ENCODE assay signal across 20 cellular contexts in the genomic region with DNA sequence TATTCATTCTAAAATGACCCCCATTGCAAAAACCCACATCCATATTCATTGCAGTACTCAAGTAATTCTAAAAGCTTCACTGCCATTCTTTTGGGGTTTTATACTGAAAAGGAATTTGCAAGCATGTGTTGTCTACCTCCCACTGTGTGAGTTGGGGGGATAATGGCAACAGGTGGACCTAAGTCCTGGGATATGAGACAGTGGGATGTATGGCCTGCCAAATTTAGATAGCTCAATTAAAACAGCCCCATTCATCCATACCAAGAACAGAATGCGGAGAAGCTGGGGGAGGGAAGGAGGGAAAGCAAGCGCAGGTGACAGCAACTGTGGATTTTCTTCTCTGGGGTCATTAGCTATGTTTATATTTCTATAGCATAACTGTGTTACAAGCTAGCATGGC.
DNase-seq lines count a peak whose midpoint lies in the region; ATAC-seq and TF ChIP-seq lines count a peak whose summit lies in the region.
"Had no signal": no experiment of that assay in that cellular context is flagged by ENCODE, and none has a peak within 500 bp of the region (broad histone marks: within the 10 kb centered on the region; RNA-seq: fewer than 3 reads in every experiment).

No MANE protein-coding gene starts in this region.

- H3K4me3 Mint-ChIP-seq in WTC11 (peak overlapping the region; percentile 19), nephron (peak overlapping the region in 1 of 3 experiments; percentile 10)
- no peak overlapping the region for H3K4me3 Mint-ChIP-seq in activated CD4-positive, alpha-beta T cell treated with anti-CD3 and anti-CD28 coated beads for 36 hours
- H3K4me3 Mint-ChIP-seq: CD4-positive, alpha-beta T cell; HFFc6 had no signal

- peak; percentile 18 for DNase-seq in DMS 273 (lab: John Stamatoyannopoulos, UW; ENCODE audit: unreplicated experiment)
- no peak for DNase-seq in DMS 273 treated with DMSO at 0.1 percent for 48 hours (lab: John Stamatoyannopoulos, UW)
- no peak for DNase-seq in WTC11 (ENCODE audit: low spot score)
- no peak for DNase-seq in activated CD4-positive, alpha-beta T cell treated with anti-CD3 and anti-CD28 coated beads for 36 hours
- no peak for DNase-seq in NCI-H526 treated with DMSO at 0.1 percent for 48 hours (lab: John Stamatoyannopoulos, UW)
- DNase-seq: BE2C; CD4-positive, alpha-beta T cell; DND-41; GOT3; HFFc6; NCI-H1417 treated with DMSO at 0.1 percent for 48 hours; NCI-H2029 treated with DMSO at 0.1 percent for 48 hours; NCI-H446 treated with DMSO at 0.1 percent for 48 hours; PC-9; SW 1271 had no signal

- no peaks in the 10 kb centered on the region for H3K27me3 ChIP-seq in HUES48 (ENCODE audit: control insufficient read depth, insufficient read depth, low read length)
- H3K27me3 ChIP-seq: BE2C, SJSA1 had no signal

- TF ChIP-seq CTCF in WTC11 (IDR thresholded peaks at IDR 0.05) (no peak), nephron (IDR thresholded peaks at IDR 0.05; ENCODE audit: unreplicated experiment in 3 of 3) (no peak)

- H3K9me3 Mint-ChIP-seq in WTC11: peaks cover 14% of the 10 kb centered on the region
- H3K9me3 Mint-ChIP-seq in nephron: peaks cover 2% of the 10 kb centered on the region
- H3K9me3 Mint-ChIP-seq in activated CD4-positive, alpha-beta T cell treated with anti-CD3 and anti-CD28 coated beads for 36 hours (ENCODE audit: low read depth): peaks cover 2% of the 10 kb centered on the region
- H3K9me3 Mint-ChIP-seq: CD4-positive, alpha-beta T cell had no signal

- H3K4me1 Mint-ChIP-seq in WTC11 (peaks cover 39% of the 10 kb centered on the region), nephron (peaks cover 53% of the 10 kb centered on the region)
- H3K4me1 Mint-ChIP-seq in activated CD4-positive, alpha-beta T cell treated with anti-CD3 and anti-CD28 coated beads for 36 hours: peaks cover 9% of the 10 kb centered on the region

- H3K27ac Mint-ChIP-seq in WTC11 (peak overlapping the region; percentile 60; the same call in 1 of the 2 replicates), nephron (peak overlapping the region; percentile 52 to 75 (median 71))
- H3K27ac Mint-ChIP-seq in activated CD4-positive, alpha-beta T cell treated with anti-CD3 and anti-CD28 coated beads for 36 hours: no peak overlapping the region
- H3K27ac Mint-ChIP-seq: HFFc6 had no signal

- intact Hi-C loops in activated CD4-positive, alpha-beta T cell treated with anti-CD3 and anti-CD28 coated beads for 36 hours (cut with DNase I, micrococcal nuclease): no loop called here

- POLR2A ChIA-PET in WTC11 (lab: Charles Lee): no interaction called here
- POLR2A ChIA-PET in activated CD4-positive, alpha-beta T cell treated with anti-CD3 and anti-CD28 coated beads for 36 hours (lab: Charles Lee): no interaction called here

- no peak overlapping the region for H3K4me3 ChIP-seq in HUES48 (ENCODE audit: low read depth, low read length)
- H3K4me3 ChIP-seq: PC-9, SJSA1 had no signal

- peak overlapping the region; percentile 62 for H3K27ac ChIP-seq in HUES48 (ENCODE audit: low read depth, low read length)
- H3K27ac ChIP-seq: 22Rv1, PC-9, SJSA1 had no signal

- H3K4me1 ChIP-seq in HUES48 (ENCODE audit: control insufficient read depth, insufficient read depth, low read length): peaks cover 34% of the 10 kb centered on the region
- H3K4me1 ChIP-seq: BE2C, SJSA1 had no signal

- CTCF ChIA-PET in WTC11 (lab: Charles Lee): interaction anchor here (0.6 to 1.7 kb wide), 2 partner anchors 174 to 460 kb away, joined by 3 to 7 read pairs; no protein-coding TSS in a partner anchor
- CTCF ChIA-PET in activated CD4-positive, alpha-beta T cell treated with anti-CD3 and anti-CD28 coated beads for 36 hours (lab: Charles Lee): no interaction called here

- H3K27me3 Mint-ChIP-seq in WTC11 (ENCODE audit: low read depth) (no peaks in the 10 kb centered on the region), nephron (ENCODE audit: low read depth) (peaks cover 5% of the 10 kb centered on the region)
- H3K27me3 Mint-ChIP-seq in activated CD4-positive, alpha-beta T cell treated with anti-CD3 and anti-CD28 coated beads for 36 hours: no peaks in the 10 kb centered on the region
- H3K27me3 Mint-ChIP-seq: CD4-positive, alpha-beta T cell had no signal

- H3K36me3 Mint-ChIP-seq in WTC11: peaks cover 7% of the 10 kb centered on the region
- no peaks in the 10 kb centered on the region for H3K36me3 Mint-ChIP-seq in nephron (ENCODE audit: low read depth)
- no peaks in the 10 kb centered on the region for H3K36me3 Mint-ChIP-seq in activated CD4-positive, alpha-beta T cell treated with anti-CD3 and anti-CD28 coated beads for 36 hours (ENCODE audit: low read depth)

- peaks cover 5% of the 10 kb centered on the region; the same call in 1 of the 2 replicates for H3K9me3 ChIP-seq in HUES48 (ENCODE audit: control insufficient read depth, insufficient read depth, low read length)
- H3K9me3 ChIP-seq: BE2C, SJSA1 had no signal

- peak overlapping the region; percentile 6; the same call in 1 of the 2 replicates for H3K9ac ChIP-seq in HUES48 (ENCODE audit: low read depth, low read length)

- ATAC-seq in WTC11 (peak; percentile 19; the same call in 1 of the 2 replicates), HG02763 (IDR thresholded peaks at IDR 0.05; ENCODE audit: unreplicated experiment) (no peak)
- no peak for ATAC-seq in activated CD4-positive, alpha-beta T cell treated with anti-CD3 and anti-CD28 coated beads for 36 hours

- H3K36me3 ChIP-seq in HUES48 (ENCODE audit: control insufficient read depth, insufficient read depth, low read length): no peaks in the 10 kb centered on the region
- H3K36me3 ChIP-seq: BE2C, SJSA1 had no signal

TF ChIP-seq in WTC11, 78 proteins besides CTCF, POLR2A, EP300 and RAD21:
- no peak for TF ChIP-seq KAT7 (CRISPR knock-in tag; IDR thresholded peaks at IDR 0.05; ENCODE audit: borderline replicate concordance)
